In the genomic region with DNA sequence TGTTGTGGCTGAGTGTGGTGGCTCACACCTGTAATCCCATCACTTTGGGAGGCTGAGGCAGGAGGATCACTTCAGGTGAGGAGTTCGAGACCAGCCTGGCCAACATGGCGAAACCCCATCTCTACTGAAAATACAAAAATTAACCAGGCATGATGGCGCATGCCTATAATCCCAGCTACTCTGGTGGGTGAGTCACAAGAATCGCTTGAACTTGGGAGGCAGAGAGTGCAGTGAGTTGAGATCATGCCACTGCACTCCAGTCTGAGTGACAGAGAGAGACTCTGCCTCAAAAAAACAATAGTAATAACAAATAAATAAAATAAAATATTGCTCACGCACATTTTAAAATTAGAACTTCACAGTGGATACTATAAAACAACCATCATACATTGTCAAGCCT, we compare ENCODE assay signal across 9 cellular contexts. TPM values are rescaled to one million over a fixed set of nuclear protein-coding genes. Genes with fewer than 3 reads are reported as not detected.
"Had no signal": no experiment of that assay in that cellular context is flagged by ENCODE, and none has a peak within 500 bp of the region (broad histone marks: within the 10 kb centered on the region; RNA-seq: fewer than 3 reads in every experiment).

No MANE protein-coding gene starts in this region.

RNA-seq across cellular contexts. Expression of a gene that starts 30.6 kb away (rescaled TPM):
- total RNA-seq: OCI-LY7, PC-9, Peyer's patch, Right ventricle myocardium inferior, RPMI7951, SJCRH30, SJSA1, SK-MEL-5 had no signal

RNA-seq across cellular contexts. Expression of a gene that starts 38.3 kb away (rescaled TPM):
- total RNA-seq: Right ventricle myocardium inferior, Right ventricle myocardium superior had no signal
